1 cellular context compared by ENCODE assay signal in genomic region chr20:3204124-3204794, GRCh38.
TF ChIP-seq lines count a peak whose summit lies in the region.

Gene DDRGK1 (minus strand): TSS chr20:3204682. CDS start chr20:3204627, 55 bp downstream.

TF ChIP-seq in HepG2, 621 proteins besides CTCF, POLR2A, EP300 and RAD21 (continued from another document and continues in another):
- TF ChIP-seq RERE (CRISPR knock-in tag; IDR thresholded peaks at IDR 0.05; ENCODE audit: low read depth) (no peak), NFKB2 (CRISPR knock-in tag; IDR thresholded peaks at IDR 0.05; ENCODE audit: borderline replicate concordance) (peak; percentile 95), ZBTB40 (IDR thresholded peaks at IDR 0.05) (no peak), ZBTB40 (CRISPR knock-in tag; IDR thresholded peaks at IDR 0.05) (no peak; the same call in 1 of the 2 replicates), NR2C2 (CRISPR knock-in tag; IDR thresholded peaks at IDR 0.05; ENCODE audit: borderline replicate concordance) (peak; percentile 49), TBX3 (IDR thresholded peaks at IDR 0.05; ENCODE audit: borderline replicate concordance) (no peak), ATF6 (CRISPR knock-in tag; conservative IDR thresholded peaks at IDR 0.05) (peak; percentile 97), ZBTB7B (CRISPR knock-in tag; IDR thresholded peaks at IDR 0.05) (peak; percentile 47), ZC3H13 (CRISPR knock-in tag; IDR thresholded peaks at IDR 0.05) (peak; percentile 85; the same call in 1 of the 2 replicates), CHD4 (IDR thresholded peaks at IDR 0.05; ENCODE audit: borderline replicate concordance, low read length) (no peak), RAD51 (IDR thresholded peaks at IDR 0.05; ENCODE audit: borderline replicate concordance) (no peak), ELK4 (CRISPR knock-in tag; IDR thresholded peaks at IDR 0.05; ENCODE audit: borderline replicate concordance) (0 out of 2 replicates have a peak, but pooled peaks have one; percentile 15), ZNF614 (CRISPR knock-in tag; IDR thresholded peaks at IDR 0.05; ENCODE audit: borderline replicate concordance) (peak; percentile 90), KDM6A (CRISPR knock-in tag; IDR thresholded peaks at IDR 0.05; ENCODE audit: low read depth) (no peak), ZNF567 (CRISPR knock-in tag; IDR thresholded peaks at IDR 0.05; ENCODE audit: borderline replicate concordance) (no peak), ZNF850 (CRISPR knock-in tag; conservative IDR thresholded peaks at IDR 0.05) (0 out of 2 replicates have a peak, but pooled peaks have one; percentile 26), ZNF292 (CRISPR knock-in tag; IDR thresholded peaks at IDR 0.05; ENCODE audit: borderline replicate concordance, low read depth) (no peak), HMGXB3 (CRISPR knock-in tag; IDR thresholded peaks at IDR 0.05; ENCODE audit: borderline replicate concordance) (peak; percentile 89), IKZF5 (CRISPR knock-in tag; IDR thresholded peaks at IDR 0.05) (peak; percentile 78), ZNF615 (CRISPR knock-in tag; IDR thresholded peaks at IDR 0.05; ENCODE audit: borderline replicate concordance) (no peak; the same call in 1 of the 2 replicates), ZNF550 (CRISPR knock-in tag; IDR thresholded peaks at IDR 0.05; ENCODE audit: borderline replicate concordance) (no peak), ZNF800 (CRISPR knock-in tag; IDR thresholded peaks at IDR 0.05) (peak; percentile 92; the same call in 1 of the 2 replicates), HOXD1 (CRISPR knock-in tag; IDR thresholded peaks at IDR 0.05) (peak; percentile 66), ZNF891 (CRISPR knock-in tag; IDR thresholded peaks at IDR 0.05) (peak; percentile 97; the same call in 1 of the 2 replicates)
